In genomic region chr17:59427996-59428395, GRCh38 we compare ENCODE assay signal across 10 cellular contexts.
DNase-seq lines count a peak whose midpoint lies in the region; ATAC-seq and TF ChIP-seq lines count a peak whose summit lies in the region.
"Had no signal": no experiment of that assay in that cellular context is flagged by ENCODE, and none has a peak within 500 bp of the region (broad histone marks: within the 10 kb centered on the region; RNA-seq: fewer than 3 reads in every experiment).

No MANE protein-coding gene starts in this region.

- H3K27me3 ChIP-seq in PC-9 (ENCODE audit: insufficient read depth, low read depth) (no peaks in the 10 kb centered on the region), esophagus squamous epithelium (no peaks in the 10 kb centered on the region), muscle layer of duodenum (ENCODE audit: low read depth, low read length) (no peaks in the 10 kb centered on the region), suprapubic skin (no peaks in the 10 kb centered on the region)

- H3K79me2 ChIP-seq in PC-9 (ENCODE audit: low read depth), result no peaks in the 10 kb centered on the region

- TF ChIP-seq POLR2A in esophagus squamous epithelium (IDR thresholded peaks at IDR 0.05), result no peak
- TF ChIP-seq POLR2A in suprapubic skin (IDR thresholded peaks at IDR 0.05), result no peak

- peaks cover 19% of the 10 kb centered on the region; the same call in 1 of the 2 replicates for H3F3A ChIP-seq in PC-9 (ENCODE audit: insufficient read depth, low read depth)

- no peaks in the 10 kb centered on the region for H4K20me1 ChIP-seq in PC-9 (ENCODE audit: insufficient read depth)

- intact Hi-C loops in PC-9 (cut with micrococcal nuclease; ENCODE audit: unreplicated experiment) (no loop called here), esophagus squamous epithelium (cut with DNase I) (no loop called here)

- TF ChIP-seq EP300 in suprapubic skin (IDR thresholded peaks at IDR 0.05), result no peak

- H3K4me3 ChIP-seq in PC-9 (no peak overlapping the region), esophagus squamous epithelium (no peak overlapping the region), muscle layer of duodenum (ENCODE audit: low read depth in 1 of 2, low read length in 2 of 2) (no peak overlapping the region), suprapubic skin (no peak overlapping the region)
- H3K4me3 ChIP-seq: GM23338 had no signal

- BruUV-seq in PC-9 (replicated peaks; lab: Mats Ljungman, UMichigan), result no TSS peak

- H3K36me3 ChIP-seq in PC-9 (ENCODE audit: low read depth) (no peaks in the 10 kb centered on the region), esophagus squamous epithelium (no peaks in the 10 kb centered on the region), muscle layer of duodenum (ENCODE audit: control insufficient read depth in 1 of 2, insufficient read depth in 2 of 2, low read length in 2 of 2) (no peaks in the 10 kb centered on the region), suprapubic skin (no peaks in the 10 kb centered on the region)

- POLR2A ChIA-PET in PC-9 (lab: Charles Lee; ENCODE audit: unreplicated experiment), result no interaction called here

- H3K4me2 ChIP-seq in PC-9, result no peak overlapping the region
- H3K4me2 ChIP-seq: GM23338 had no signal

- DNase-seq in PC-9, result no peak
- DNase-seq in esophagus squamous epithelium (lab: John Stamatoyannopoulos, UW), result no peak
- no peak for DNase-seq in suprapubic skin (ENCODE audit: low spot score in 2 of 2)
- no peak for DNase-seq in stimulated activated CD4-positive, alpha-beta T cell treated with anti-CD3 and anti-CD28 coated beads, Interleukin-15, amount 100 ng/mL, for 24 hours
- no peak for DNase-seq in GM19238 (ENCODE audit: insufficient read length, low spot score)
- DNase-seq: NCI-H1092 treated with DMSO at 0.1 percent for 48 hours had no signal

- no peaks in the 10 kb centered on the region for H3K9me2 ChIP-seq in PC-9 (ENCODE audit: insufficient read depth)

- no peak overlapping the region for H2AFZ ChIP-seq in PC-9
- H2AFZ ChIP-seq: GM23338 had no signal

- CTCF ChIA-PET in PC-9 (lab: Charles Lee), result interaction anchor here (0.6 kb wide), 1 partner anchor 12 kb away, joined by 3 read pairs; no protein-coding TSS in a partner anchor

- ATAC-seq in GM19455 (IDR thresholded peaks at IDR 0.05; ENCODE audit: unreplicated experiment), result no peak
- no peak for ATAC-seq in GM18873 (IDR thresholded peaks at IDR 0.05; ENCODE audit: low FRiP score, unreplicated experiment)
- ATAC-seq: GM23338 had no signal

- 64 to 66% methylated on average over 9 of the region's 9 CpGs for WGBS in esophagus squamous epithelium, 2 donors
- 62% methylated on average over 9 of the region's 9 CpGs for WGBS in suprapubic skin

- H3K4me1 ChIP-seq in PC-9 (replicated peaks; ENCODE audit: insufficient read depth), result peaks cover 22% of the 10 kb centered on the region
- H3K4me1 ChIP-seq in esophagus squamous epithelium, result peaks cover 0 to 60% (median 41%) of the 10 kb centered on the region in 3 donors
- peaks cover 20 to 41% of the 10 kb centered on the region in 2 donors for H3K4me1 ChIP-seq in muscle layer of duodenum (ENCODE audit: control insufficient read depth in 1 of 2, insufficient read depth in 2 of 2, low read length in 2 of 2)
- H3K4me1 ChIP-seq in suprapubic skin, result peaks cover 42% of the 10 kb centered on the region

- H3K9me3 ChIP-seq in PC-9 (ENCODE audit: insufficient read depth, low read depth), result no peaks in the 10 kb centered on the region
- H3K9me3 ChIP-seq in esophagus squamous epithelium, result no peaks in the 10 kb centered on the region
- no peaks in the 10 kb centered on the region for H3K9me3 ChIP-seq in muscle layer of duodenum (ENCODE audit: control insufficient read depth in 1 of 2, low read length in 2 of 2)
- no peaks in the 10 kb centered on the region for H3K9me3 ChIP-seq in suprapubic skin

- H3K27ac ChIP-seq in PC-9, result 0 out of 2 replicates have a peak overlapping the region, but pooled peaks have one; percentile 27
- H3K27ac ChIP-seq in esophagus squamous epithelium, result peak overlapping the region; percentile 39 to 90 (median 82)
- H3K27ac ChIP-seq in muscle layer of duodenum (ENCODE audit: low read length), result peak overlapping the region; percentile 87
- H3K27ac ChIP-seq in suprapubic skin, result peak overlapping the region; percentile 70

- no peak for TF ChIP-seq CTCF in PC-9 (conservative IDR thresholded peaks at IDR 0.05)
- TF ChIP-seq CTCF in esophagus squamous epithelium (IDR thresholded peaks at IDR 0.05), result no peak
- TF ChIP-seq CTCF in suprapubic skin (IDR thresholded peaks at IDR 0.05), result no peak

Comparison
In these comparisons a context has a peak if more than half of its experiments do, and no peak if none do; other contexts are left out.
1. H3K27ac ChIP-seq: peak in every context shown above with its lines; median percentile 87 in muscle layer of duodenum; 82 in esophagus squamous epithelium; 70 in suprapubic skin; 27 in PC-9.